Comparison of ENCODE assay signal across 9 cellular contexts in genomic region chr12:45217846-45218245, GRCh38. TPM values are rescaled to one million over a fixed set of nuclear protein-coding genes. Genes with fewer than 3 reads are reported as not detected.
A peak's percentile ranks its signal among the peaks of the same experiment; 100 is the strongest.
DNase-seq lines count a peak whose midpoint lies in the region; ATAC-seq and TF ChIP-seq lines count a peak whose summit lies in the region.
"Had no signal": no experiment of that assay in that cellular context is flagged by ENCODE, and none has a peak within 500 bp of the region (broad histone marks: within the 10 kb centered on the region; RNA-seq: fewer than 3 reads in every experiment).

No MANE protein-coding gene starts in this region.

- peak overlapping the region; percentile 91 for H3K4me3 ChIP-seq in cardiac muscle cell
- H3K4me3 ChIP-seq in left lung, result peak overlapping the region; percentile 69 to 92
- H3K4me3 ChIP-seq in uterus, result peak overlapping the region; percentile 86 to 87

- TF ChIP-seq CTCF in cardiac muscle cell (IDR thresholded peaks at IDR 0.05; ENCODE audit: low read depth, low read length) (no peak), left lung (IDR thresholded peaks at IDR 0.05) (no peak), uterus (IDR thresholded peaks at IDR 0.05) (no peak)

- no peak overlapping the region for H3K27ac Mint-ChIP-seq in activated naive CD8-positive, alpha-beta T cell treated with anti-CD3 and anti-CD28 coated beads, Interleukin-2, amount 10 ng/mL, durations not matched to agents 7 days and 5 days

- ATAC-seq in Right ventricle myocardium superior (ENCODE audit: poor library complexity) (no peak), left lung (no peak)
- ATAC-seq in activated naive CD8-positive, alpha-beta T cell treated with anti-CD3 and anti-CD28 coated beads, Interleukin-2, amount 10 ng/mL, durations not matched to agents 7 days and 5 days (ENCODE audit: low read depth), result no peak

- H3K9me3 ChIP-seq in cardiac muscle cell (ENCODE audit: low read depth) (no peaks in the 10 kb centered on the region), left lung (no peaks in the 10 kb centered on the region), uterus (no peaks in the 10 kb centered on the region)

- intact Hi-C loops in Right ventricle myocardium superior (cut with DNase I), result loop anchor here (10.0 kb wide), 1 partner anchor 137 kb away; no protein-coding TSS in a partner anchor
- intact Hi-C loops in left lung (cut with DNase I), result loop anchor here in 1 of 2 donors (10.0 kb wide), 1 partner anchor 167 kb away; no protein-coding TSS in a partner anchor
- intact Hi-C loops in uterus (cut with DNase I; ENCODE audit: low total_unique reads), result no loop called here

- TF ChIP-seq POLR2A in uterus (IDR thresholded peaks at IDR 0.05), result no peak

- H3K36me3 Mint-ChIP-seq in activated naive CD8-positive, alpha-beta T cell treated with anti-CD3 and anti-CD28 coated beads, Interleukin-2, amount 10 ng/mL, durations not matched to agents 7 days and 5 days, result peaks cover 18% of the 10 kb centered on the region

- H3K36me3 ChIP-seq in cardiac muscle cell (no peaks in the 10 kb centered on the region), left lung (no peaks in the 10 kb centered on the region), uterus (no peaks in the 10 kb centered on the region)

- DNase-seq in cardiac muscle cell (ENCODE audit: low read depth in 1 of 2, low spot score in 1 of 2) (no peak), Right ventricle myocardium superior (no peak), left lung (no peak), uterus (no peak), glomerular visceral epithelial cell (ENCODE audit: extremely low spot score) (no peak), NCI-H1436 (lab: John Stamatoyannopoulos, UW) (no peak), DMS114 treated with DMSO at 0.1 percent for 48 hours (lab: John Stamatoyannopoulos, UW; ENCODE audit: unreplicated experiment) (no peak)
- no peak for DNase-seq in activated naive CD8-positive, alpha-beta T cell treated with anti-CD3 and anti-CD28 coated beads, Interleukin-2, amount 10 ng/mL, durations not matched to agents 7 days and 5 days
- DNase-seq: GF-D8 had no signal

- H3K4me1 ChIP-seq in cardiac muscle cell (ENCODE audit: low read depth) (peaks cover 12% of the 10 kb centered on the region), left lung (peaks cover 5 to 50% of the 10 kb centered on the region in 2 donors), uterus (peaks cover 0 to 4% of the 10 kb centered on the region in 2 donors)

- H3K27ac ChIP-seq in cardiac muscle cell (peak overlapping the region; percentile 91), left lung (peak overlapping the region; percentile 96 to 98), uterus (peak overlapping the region; percentile 97)

- peaks cover 4% of the 10 kb centered on the region for H3K9me3 Mint-ChIP-seq in activated naive CD8-positive, alpha-beta T cell treated with anti-CD3 and anti-CD28 coated beads, Interleukin-2, amount 10 ng/mL, durations not matched to agents 7 days and 5 days

- POLR2A ChIA-PET in activated naive CD8-positive, alpha-beta T cell treated with anti-CD3 and anti-CD28 coated beads, Interleukin-2, amount 10 ng/mL, durations not matched to agents 7 days and 5 days (lab: Charles Lee), result no interaction called here

- peak overlapping the region; percentile 91 for H3K4me3 Mint-ChIP-seq in activated naive CD8-positive, alpha-beta T cell treated with anti-CD3 and anti-CD28 coated beads, Interleukin-2, amount 10 ng/mL, durations not matched to agents 7 days and 5 days

- H3K4me1 Mint-ChIP-seq in activated naive CD8-positive, alpha-beta T cell treated with anti-CD3 and anti-CD28 coated beads, Interleukin-2, amount 10 ng/mL, durations not matched to agents 7 days and 5 days, result peaks cover 43% of the 10 kb centered on the region

- no peaks in the 10 kb centered on the region for H3K27me3 Mint-ChIP-seq in activated naive CD8-positive, alpha-beta T cell treated with anti-CD3 and anti-CD28 coated beads, Interleukin-2, amount 10 ng/mL, durations not matched to agents 7 days and 5 days

- no peaks in the 10 kb centered on the region for H3K27me3 ChIP-seq in cardiac muscle cell
- no peaks in the 10 kb centered on the region for H3K27me3 ChIP-seq in left lung
- no peaks in the 10 kb centered on the region for H3K27me3 ChIP-seq in uterus

RNA-seq across cellular contexts. Expression of gene ANO6, which starts 2.0 kb away (rescaled TPM):
- total RNA-seq in cardiac muscle cell, result 34.8 and 50.8 TPM in 2 replicates
- 36.0 and 53.1 TPM in 2 replicates for polyA plus RNA-seq in cardiac muscle cell
- total RNA-seq in Right ventricle myocardium superior, result 46.6 TPM
- total RNA-seq in activated naive CD8-positive, alpha-beta T cell treated with anti-CD3 and anti-CD28 coated beads, Interleukin-2, amount 10 ng/mL, durations not matched to agents 7 days and 5 days, result 10 to 100 TPM; 23.1 to 24.4 TPM
- total RNA-seq in left lung, result 10 to 100 TPM; 63.8 to 79.7 TPM
- 100 to 1,000 TPM in 1 of 4 donors, 10 to 100 TPM in 3; 53.8 to 125 (median 75.9) TPM for total RNA-seq in uterus
